30 cellular contexts compared by ENCODE assay signal in genomic region chr5:31434898-31435297, GRCh38.
"Had no signal": no experiment of that assay in that cellular context is flagged by ENCODE, and none has a peak within 500 bp of the region (broad histone marks: within the 10 kb centered on the region; RNA-seq: fewer than 3 reads in every experiment).

No MANE protein-coding gene starts in this region.

- H3K9me3 Mint-ChIP-seq: natural killer cell; nephron; neural progenitor cell; stimulated activated effector memory CD8-positive, alpha-beta T cell treated with anti-CD3 and anti-CD28 coated beads, Interleukin-12 subunit alpha, Interleukin-12 subunit beta, amount 100 ng/mL, for 72 hours; stimulated activated naive B cell treated with anti-CD40 and anti-IgM and Interleukin-4, amounts not matched to agents 10 μg/mL and 1 μg/mL and 100 μg/mL, for 72 hours; stimulated activated naive CD8-positive, alpha-beta T cell treated with anti-CD3 and anti-CD28 coated beads, Interleukin-15, Interleukin-2, amounts not matched to agents 100 ng/mL and 50 ng/mL, for 24 hours had no signal

- H3K4me1 Mint-ChIP-seq: nephron; neural progenitor cell; stimulated activated effector memory CD8-positive, alpha-beta T cell treated with anti-CD3 and anti-CD28 coated beads, Interleukin-12 subunit alpha, Interleukin-12 subunit beta, amount 100 ng/mL, for 72 hours; stimulated activated naive B cell treated with anti-CD40 and anti-IgM and Interleukin-4, amounts not matched to agents 10 μg/mL and 1 μg/mL and 100 μg/mL, for 72 hours had no signal

- H3K79me2 ChIP-seq: parathyroid adenoma had no signal

- H3K36me3 ChIP-seq: ovary had no signal

- DNase-seq: natural killer cell; occipital lobe; ovary; posterior cingulate gyrus; psoas muscle; right cardiac atrium; spleen; stimulated activated CD4-positive, alpha-beta T cell treated with anti-CD3 and anti-CD28 coated beads, Interleukin-12 subunit alpha, Interleukin-12 subunit beta, amount 100 ng/mL, for 4 hours; stimulated activated CD4-positive, alpha-beta T cell treated with anti-CD3 and anti-CD28 coated beads, Interleukin-2, amount 100 ng/mL, for 24 hours; stimulated activated CD4-positive, alpha-beta T cell treated with anti-CD3 and anti-CD28 coated beads, Interleukin-2, amount 100 ng/mL, for 48 hours; stimulated activated CD4-positive, alpha-beta T cell treated with anti-CD3 and anti-CD28 coated beads, Interleukin-4, amount 100 ng/mL, for 24 hours; stimulated activated naive B cell treated with anti-CD40 and anti-IgM and Interleukin-4, amounts not matched to agents 10 μg/mL and 1 μg/mL and 100 μg/mL, for 72 hours; stimulated activated naive CD4-positive, alpha-beta T cell treated with Interleukin-2 at 50 U/mL for 16 hours; stomach; thyroid gland; trophoblast cell; upper lobe of left lung had no signal

- FAIRE-seq: urothelium cell line had no signal

- H3K4me2 ChIP-seq: neural progenitor cell, smooth muscle cell had no signal

- H2AFZ ChIP-seq: neural progenitor cell, parathyroid adenoma had no signal

- H3K9ac ChIP-seq: neural progenitor cell, parathyroid adenoma had no signal

- H3K4me1 ChIP-seq: neural progenitor cell, parathyroid adenoma, psoas muscle, spleen, stomach, thyroid gland, tibial nerve, upper lobe of left lung, vagina had no signal

- H3K27ac Mint-ChIP-seq: natural killer cell; neural progenitor cell; progenitor cell of endocrine pancreas; stimulated activated effector memory CD8-positive, alpha-beta T cell treated with anti-CD3 and anti-CD28 coated beads, Interleukin-12 subunit alpha, Interleukin-12 subunit beta, amount 100 ng/mL, for 72 hours; stimulated activated naive B cell treated with anti-CD40 and anti-IgM and Interleukin-4, amounts not matched to agents 10 μg/mL and 1 μg/mL and 100 μg/mL, for 72 hours; stimulated activated naive CD8-positive, alpha-beta T cell treated with anti-CD3 and anti-CD28 coated beads, Interleukin-15, Interleukin-2, amounts not matched to agents 100 ng/mL and 50 ng/mL, for 24 hours had no signal

- H3K27ac ChIP-seq: neural progenitor cell, ovary, parathyroid adenoma, psoas muscle, skin epidermis, spleen, stomach, thoracic aorta, thyroid gland, tibial nerve, upper lobe of left lung, vagina had no signal

- ATAC-seq: natural killer cell; psoas muscle; right cardiac atrium; sciatic nerve; stimulated activated effector memory CD8-positive, alpha-beta T cell treated with anti-CD3 and anti-CD28 coated beads, Interleukin-12 subunit alpha, Interleukin-12 subunit beta, amount 100 ng/mL, for 72 hours; stimulated activated naive B cell treated with anti-CD40 and anti-IgM and Interleukin-4, amounts not matched to agents 10 μg/mL and 1 μg/mL and 100 μg/mL, for 72 hours had no signal

- H3K27me3 Mint-ChIP-seq: progenitor cell of endocrine pancreas; stimulated activated naive B cell treated with anti-CD40 and anti-IgM and Interleukin-4, amounts not matched to agents 10 μg/mL and 1 μg/mL and 100 μg/mL, for 72 hours; stimulated activated naive CD8-positive, alpha-beta T cell treated with anti-CD3 and anti-CD28 coated beads, Interleukin-15, Interleukin-2, amounts not matched to agents 100 ng/mL and 50 ng/mL, for 24 hours had no signal

- H3K4me3 Mint-ChIP-seq: natural killer cell; nephron; neural progenitor cell; stimulated activated effector memory CD8-positive, alpha-beta T cell treated with anti-CD3 and anti-CD28 coated beads, Interleukin-12 subunit alpha, Interleukin-12 subunit beta, amount 100 ng/mL, for 72 hours; stimulated activated naive B cell treated with anti-CD40 and anti-IgM and Interleukin-4, amounts not matched to agents 10 μg/mL and 1 μg/mL and 100 μg/mL, for 72 hours; stimulated activated naive CD8-positive, alpha-beta T cell treated with anti-CD3 and anti-CD28 coated beads, Interleukin-15, Interleukin-2, amounts not matched to agents 100 ng/mL and 50 ng/mL, for 24 hours had no signal

- H3K27me3 ChIP-seq: neural progenitor cell, ovary, spleen, stomach, thyroid gland, tibial nerve, upper lobe of left lung, vagina had no signal

- H3K9me3 ChIP-seq: ovary, psoas muscle, spleen, stomach, thoracic aorta, thyroid gland, tibial nerve, upper lobe of left lung, vagina had no signal

- H3K4me3 ChIP-seq: neural progenitor cell, ovary, psoas muscle, skin epidermis, smooth muscle cell, spleen, stomach, thoracic aorta, thyroid gland, tibial nerve, upper lobe of left lung, vagina had no signal
